9 cellular contexts compared by ENCODE assay signal in the genomic region with DNA sequence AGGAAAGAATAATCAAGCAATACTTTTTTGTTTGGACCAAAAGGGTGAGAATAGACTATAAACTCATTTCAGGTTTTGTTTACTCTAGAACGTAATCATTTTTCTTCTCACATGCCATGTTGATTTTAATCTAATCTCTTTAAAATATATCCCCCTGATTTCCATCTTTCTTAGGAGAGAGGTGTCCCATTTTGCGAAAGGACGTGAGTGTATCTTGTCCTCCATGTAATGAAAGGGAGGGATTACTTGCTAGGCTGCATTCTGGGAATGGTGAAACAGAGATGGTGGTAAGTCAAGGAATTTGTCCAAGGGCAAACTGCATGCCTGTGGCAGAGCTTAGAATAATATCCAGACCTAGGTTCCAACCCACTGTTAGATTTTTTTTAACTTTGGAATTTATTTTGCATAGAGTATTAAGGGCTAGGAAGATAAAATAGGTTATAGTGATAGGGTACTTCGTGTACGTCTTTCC. TPM values are rescaled to one million over a fixed set of nuclear protein-coding genes. Genes with fewer than 3 reads are reported as not detected.
DNase-seq lines count a peak whose midpoint lies in the region; ATAC-seq and TF ChIP-seq lines count a peak whose summit lies in the region.
"Had no signal": no experiment of that assay in that cellular context is flagged by ENCODE, and none has a peak within 500 bp of the region (broad histone marks: within the 10 kb centered on the region; RNA-seq: fewer than 3 reads in every experiment).

No MANE protein-coding gene starts in this region.

- H3K9me3 ChIP-seq in left ventricle myocardium inferior (replicated peaks) (no peaks in the 10 kb centered on the region), ascending aorta (no peaks in the 10 kb centered on the region), liver (ENCODE audit: control insufficient read depth in 4 of 4, low read length in 3 of 4) (no peaks in the 10 kb centered on the region), vagina (no peaks in the 10 kb centered on the region)

- H3K27me3 ChIP-seq in left ventricle myocardium inferior (ENCODE audit: low read depth) (no peaks in the 10 kb centered on the region), ascending aorta (no peaks in the 10 kb centered on the region), liver (ENCODE audit: control insufficient read depth in 4 of 4, insufficient read depth in 4 of 4, low read length in 3 of 4) (no peaks in the 10 kb centered on the region), vagina (no peaks in the 10 kb centered on the region)

- TF ChIP-seq POLR2A in vagina (IDR thresholded peaks at IDR 0.05) = no peak

- DNase-seq in left ventricle myocardium inferior (no peak), left cardiac atrium (no peak), ascending aorta (ENCODE audit: low spot score in 2 of 2) (no peak), vagina (ENCODE audit: extremely low spot score in 2 of 2) (no peak), DMS 273 (lab: John Stamatoyannopoulos, UW; ENCODE audit: unreplicated experiment) (no peak), substantia nigra (lab: John Stamatoyannopoulos, UW) (no peak)

- H3K4me1 ChIP-seq in left ventricle myocardium inferior (peaks cover 67% of the 10 kb centered on the region), ascending aorta (peaks cover 10 to 18% of the 10 kb centered on the region in 2 donors), liver (ENCODE audit: control insufficient read depth in 4 of 4, insufficient read depth in 4 of 4, low read length in 3 of 4) (peaks cover 8 to 28% (median 12%) of the 10 kb centered on the region in 4 donors), vagina (peaks cover 35% of the 10 kb centered on the region)

- intact Hi-C loops in left ventricle myocardium inferior (cut with micrococcal nuclease) = loop anchor here (5.0 kb wide), 1 partner anchor 131 kb away; no protein-coding TSS in a partner anchor
- intact Hi-C loops in left cardiac atrium (cut with DNase I) = loop anchor here in 1 of 2 donors (10.0 kb wide), 1 partner anchor 298 kb away; no protein-coding TSS in a partner anchor
- intact Hi-C loops in ascending aorta (cut with DNase I) = loop anchor here (1.0 to 10.0 kb wide), 4 partner anchors 90 to 368 kb away; no protein-coding TSS in a partner anchor
- intact Hi-C loops in vagina (cut with DNase I) = loop anchor here (10.0 kb wide), 2 partner anchors 128 to 308 kb away; no protein-coding TSS in a partner anchor

- 88% methylated on average over 5 of the region's 5 CpGs for WGBS in liver

- H3K27ac ChIP-seq in left ventricle myocardium inferior (replicated peaks) (peak overlapping the region; percentile 100), ascending aorta (peak overlapping the region; percentile 99 to 100), liver (ENCODE audit: low read depth in 1 of 2, low read length in 2 of 2) (peak overlapping the region; percentile 99 to 100), vagina (peak overlapping the region; percentile 97), substantia nigra (ENCODE audit: low read depth, low read length, poor library complexity, severe bottlenecking) (no peak overlapping the region)

- H3K9ac ChIP-seq in liver (ENCODE audit: low read depth in 1 of 2, low read length in 2 of 2) = no peak overlapping the region

- TF ChIP-seq CTCF in left ventricle myocardium inferior (IDR thresholded peaks at IDR 0.05; ENCODE audit: borderline replicate concordance) = no peak
- no peak for TF ChIP-seq CTCF in ascending aorta (IDR thresholded peaks at IDR 0.05)
- no peak for TF ChIP-seq CTCF in liver (IDR thresholded peaks at IDR 0.05; ENCODE audit: low read depth, low read length, missing input control)
- no peak for TF ChIP-seq CTCF in vagina (IDR thresholded peaks at IDR 0.05)

- H3K36me3 ChIP-seq in left ventricle myocardium inferior (no peaks in the 10 kb centered on the region), ascending aorta (no peaks in the 10 kb centered on the region), liver (ENCODE audit: control insufficient read depth in 4 of 4, insufficient read depth in 3 of 4, low read depth in 1 of 4, low read length in 3 of 4) (no peaks in the 10 kb centered on the region), vagina (no peaks in the 10 kb centered on the region)

- H3K4me3 ChIP-seq in left ventricle myocardium inferior (peak overlapping the region; percentile 95), ascending aorta (no peak overlapping the region), liver (ENCODE audit: low read depth in 1 of 3, low read length in 3 of 3) (peak overlapping the region in 1 of 3 donors; percentile 69), vagina (no peak overlapping the region)

- ATAC-seq in left cardiac atrium (no peak), HG03432 (IDR thresholded peaks at IDR 0.05; ENCODE audit: unreplicated experiment) (no peak)
- ATAC-seq: esophagus mucosa had no signal

- no peak for TF ChIP-seq RAD21 in liver (IDR thresholded peaks at IDR 0.05)

TF ChIP-seq in liver, 16 proteins besides CTCF, POLR2A, EP300 and RAD21:
- TF ChIP-seq FOXA2 (IDR thresholded peaks at IDR 0.05) (no peak), YY1 (IDR thresholded peaks at IDR 0.05) (no peak), SP1 (IDR thresholded peaks at IDR 0.05) (no peak), TAF1 (conservative IDR thresholded peaks at IDR 0.05) (no peak), EGR1 (IDR thresholded peaks at IDR 0.05; ENCODE audit: low read depth in 2 of 2) (no peak)
- TF ChIP-seq, protein P1, sequence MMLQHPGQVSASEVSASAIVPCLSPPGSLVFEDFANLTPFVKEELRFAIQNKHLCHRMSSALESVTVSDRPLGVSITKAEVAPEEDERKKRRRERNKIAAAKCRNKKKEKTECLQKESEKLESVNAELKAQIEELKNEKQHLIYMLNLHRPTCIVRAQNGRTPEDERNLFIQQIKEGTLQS (IDR thresholded peaks at IDR 0.05) = no peak

RNA-seq across cellular contexts. Expression of a gene that starts 1.8 kb away (rescaled TPM):
- total RNA-seq in left ventricle myocardium inferior (45.9 TPM), left cardiac atrium (10 to 100 TPM; 48.7 to 78.7 TPM), ascending aorta (100 TPM), liver (10 to 100 TPM; 44.1 to 74.1 TPM), vagina (114 TPM)
- 10 to 100 TPM; 18.8 to 61.7 TPM for polyA plus RNA-seq in liver
